16 cellular contexts compared by ENCODE assay signal in genomic region chr15:92062505-92062904, GRCh38.
A peak's percentile ranks its signal among the peaks of the same experiment; 100 is the strongest.
DNase-seq lines count a peak whose midpoint lies in the region; ATAC-seq and TF ChIP-seq lines count a peak whose summit lies in the region.
"Had no signal": no experiment of that assay in that cellular context is flagged by ENCODE, and none has a peak within 500 bp of the region (broad histone marks: within the 10 kb centered on the region; RNA-seq: fewer than 3 reads in every experiment).

No MANE protein-coding gene starts in this region.

- no peak overlapping the region for H3K4me3 ChIP-seq in CD4-positive, alpha-beta memory T cell (ENCODE audit: low read length in 2 of 2)
- no peak overlapping the region for H3K4me3 ChIP-seq in ascending aorta
- H3K4me3 ChIP-seq in heart right ventricle = no peak overlapping the region
- H3K4me3 ChIP-seq in psoas muscle = no peak overlapping the region

- H3K27ac ChIP-seq in CD4-positive, alpha-beta memory T cell (ENCODE audit: low read depth, low read length) = no peak overlapping the region
- H3K27ac ChIP-seq in ascending aorta (peak overlapping the region; percentile 50 to 54), heart right ventricle (peak overlapping the region in 8 of 10 donors; percentile 12 to 88 (median 73)), psoas muscle (no peak overlapping the region)

- no peaks in the 10 kb centered on the region for H3K36me3 ChIP-seq in CD4-positive, alpha-beta memory T cell (ENCODE audit: insufficient read depth, low read length)
- H3K36me3 ChIP-seq in ascending aorta = no peaks in the 10 kb centered on the region
- no peaks in the 10 kb centered on the region for H3K36me3 ChIP-seq in heart right ventricle
- no peaks in the 10 kb centered on the region for H3K36me3 ChIP-seq in psoas muscle (ENCODE audit: insufficient read depth in 1 of 2, low read depth in 1 of 2)

- ATAC-seq in heart right ventricle = peak; percentile 67 to 89 (median 76)
- peak; percentile 35 to 81 (median 73) for ATAC-seq in psoas muscle
- no peak for ATAC-seq in HG03139 (IDR thresholded peaks at IDR 0.05; ENCODE audit: unreplicated experiment)
- no peak for ATAC-seq in GM21360 (IDR thresholded peaks at IDR 0.05; ENCODE audit: unreplicated experiment)

- H3K4me3 Mint-ChIP-seq in CD4-positive, alpha-beta memory T cell = no peak overlapping the region

- POLR2A ChIA-PET in CD4-positive, alpha-beta memory T cell (lab: Charles Lee; ENCODE audit: partially characterized antibody) = no interaction called here

- TF ChIP-seq CTCF in ascending aorta (IDR thresholded peaks at IDR 0.05) (peak in 1 of 3 experiments; percentile 41), heart right ventricle (IDR thresholded peaks at IDR 0.05) (peak in 2 of 9 donors; percentile 10 to 33), psoas muscle (IDR thresholded peaks at IDR 0.05) (no peak)

- H3K4me1 ChIP-seq in CD4-positive, alpha-beta memory T cell (ENCODE audit: insufficient read depth, low read length) = peaks cover 4% of the 10 kb centered on the region
- H3K4me1 ChIP-seq in ascending aorta = peaks cover 7 to 10% of the 10 kb centered on the region in 2 donors
- H3K4me1 ChIP-seq in heart right ventricle = peaks cover 12 to 63% (median 40%) of the 10 kb centered on the region in 9 donors
- peaks cover 12% of the 10 kb centered on the region for H3K4me1 ChIP-seq in psoas muscle

- H3K4me1 Mint-ChIP-seq in CD4-positive, alpha-beta memory T cell = peaks cover 21 to 31% (median 27%) of the 10 kb centered on the region in 4 donors

- H3K27me3 ChIP-seq in CD4-positive, alpha-beta memory T cell (ENCODE audit: insufficient read depth, low read length) = no peaks in the 10 kb centered on the region
- no peaks in the 10 kb centered on the region for H3K27me3 ChIP-seq in ascending aorta
- no peaks in the 10 kb centered on the region for H3K27me3 ChIP-seq in heart right ventricle
- no peaks in the 10 kb centered on the region for H3K27me3 ChIP-seq in psoas muscle (ENCODE audit: insufficient read depth in 3 of 3, low read length in 2 of 3)

- CTCF ChIA-PET in CD4-positive, alpha-beta memory T cell (lab: Charles Lee; ENCODE audit: partially characterized antibody) = interaction anchor here (1.0 to 1.3 kb wide), 3 partner anchors 12 to 67 kb away, joined by 3 read pairs; no protein-coding TSS in a partner anchor

- DNase-seq in CD4-positive, alpha-beta memory T cell = no peak
- DNase-seq in ascending aorta (ENCODE audit: low spot score in 2 of 2) = peak in 1 of 2 donors; percentile 56
- DNase-seq in heart right ventricle = peak in 1 of 2 donors; percentile 65
- no peak for DNase-seq in psoas muscle
- DNase-seq in iPS-NIHi7 (ENCODE audit: extremely low spot score) = no peak
- DNase-seq: C1 segment of cervical spinal cord, GOT3, IMR-90, Karpas-422, NCI-H1417 treated with DMSO at 0.1 percent for 48 hours, NCI-H187 treated with DMSO at 0.1 percent for 48 hours, NCI-H226, NCI-H82, SIG-M5 had no signal

- H3K36me3 Mint-ChIP-seq in CD4-positive, alpha-beta memory T cell = peaks cover 0 to 3% of the 10 kb centered on the region in 2 donors

- H3K27ac Mint-ChIP-seq in CD4-positive, alpha-beta memory T cell = peak overlapping the region in 5 of 7 donors; percentile 27 to 74 (median 38)

- peaks cover 0 to 3% (median 0%) of the 10 kb centered on the region in 8 donors for H3K9me3 Mint-ChIP-seq in CD4-positive, alpha-beta memory T cell

- intact Hi-C loops in CD4-positive, alpha-beta memory T cell (cut with micrococcal nuclease) = no loop called here
- intact Hi-C loops in ascending aorta (cut with DNase I) = no loop called here
- intact Hi-C loops in heart right ventricle (cut with DNase I) = loop anchor here in 1 of 10 donors (5.0 kb wide), 1 partner anchor 55 kb away; no protein-coding TSS in a partner anchor
- intact Hi-C loops in psoas muscle (cut with DNase I) = no loop called here

- H3K27me3 Mint-ChIP-seq in CD4-positive, alpha-beta memory T cell = no peaks in the 10 kb centered on the region

- WGBS in heart right ventricle, 2 donors = 56 to 68% methylated on average over 5 of the region's 5 CpGs
- 39 to 66% (median 44%) methylated on average over 5 of the region's 5 CpGs for WGBS in psoas muscle, 3 donors

- no peaks in the 10 kb centered on the region for H3K9me3 ChIP-seq in CD4-positive, alpha-beta memory T cell (ENCODE audit: control insufficient read depth in 1 of 2, low read length in 2 of 2)
- H3K9me3 ChIP-seq in ascending aorta (no peaks in the 10 kb centered on the region), heart right ventricle (peaks cover 0 to 9% (median 0%) of the 10 kb centered on the region in 11 donors), psoas muscle (no peaks in the 10 kb centered on the region)

Comparison
In these comparisons a context has a peak if more than half of its experiments do, and no peak if none do; other contexts are left out.
1. H3K27ac ChIP-seq: peak in ascending aorta (2 of 2) and heart right ventricle (8 of 10); none in CD4-positive, alpha-beta memory T cell (single experiment) and psoas muscle (single experiment).
2. ATAC-seq: peak in heart right ventricle (8 of 8) and psoas muscle (4 of 4); none in HG03139 (single experiment) and GM21360 (single experiment).